Comparison of ENCODE assay signal across 1 cellular context in the genomic region with DNA sequence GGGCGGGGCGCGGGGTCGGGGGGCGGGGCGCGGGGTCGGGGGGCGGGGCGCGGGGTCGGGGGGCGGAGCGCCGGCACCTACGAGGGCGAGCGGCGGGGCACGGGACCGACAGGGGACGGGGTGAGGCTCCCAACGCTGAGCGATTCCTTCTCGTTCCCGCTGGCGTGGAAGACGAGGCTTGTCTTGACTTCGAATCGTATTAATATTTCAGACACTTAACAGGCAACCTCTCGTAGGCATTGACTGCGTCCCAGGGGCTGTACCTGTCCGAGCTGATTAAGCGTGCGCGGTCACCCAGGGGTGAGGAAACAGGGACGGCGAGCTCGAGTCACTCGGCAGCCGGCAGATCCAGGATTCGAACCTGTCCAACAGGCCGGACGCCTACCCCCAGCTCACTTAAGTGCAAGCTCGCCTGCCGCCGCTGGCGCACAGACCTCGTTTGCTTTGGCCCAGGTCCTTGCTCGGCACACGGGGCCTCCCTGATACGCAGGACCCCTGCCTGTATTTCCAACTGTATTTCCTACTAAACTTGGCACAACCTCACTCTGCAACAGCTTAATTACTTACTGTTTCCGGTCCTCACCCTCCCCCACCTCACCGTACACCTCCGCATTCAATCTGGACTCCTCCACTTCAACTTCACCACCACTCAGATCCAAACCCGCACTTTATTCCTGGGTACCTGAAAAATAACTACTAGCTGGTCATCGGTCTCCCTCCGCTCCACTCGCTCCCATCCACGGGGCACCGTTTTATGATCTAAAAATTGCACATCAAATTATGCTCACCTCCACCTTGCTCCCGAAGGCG.
TF ChIP-seq lines count a peak whose summit lies in the region.

No MANE protein-coding gene starts in this region.

TF ChIP-seq in A549, 52 proteins besides CTCF, POLR2A, EP300 and RAD21 (continued from another document):
- TF ChIP-seq, protein P1, sequence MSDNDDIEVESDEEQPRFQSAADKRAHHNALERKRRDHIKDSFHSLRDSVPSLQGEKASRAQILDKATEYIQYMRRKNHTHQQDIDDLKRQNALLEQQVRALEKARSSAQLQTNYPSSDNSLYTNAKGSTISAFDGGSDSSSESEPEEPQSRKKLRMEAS (IDR thresholded peaks at IDR 0.05), result peak; percentile 37; the same call in 1 of the 2 replicates
- TF ChIP-seq ESRRA (IDR thresholded peaks at IDR 0.05; ENCODE audit: borderline replicate concordance, low read length), result no peak
TF ChIP-seq in A549: peak in this region for 2.
